ENCODE assay signal across 23 cellular contexts in genomic region chr3:195122261-195122660, GRCh38.
"Had no signal": no experiment of that assay in that cellular context is flagged by ENCODE, and none has a peak within 500 bp of the region (broad histone marks: within the 10 kb centered on the region; RNA-seq: fewer than 3 reads in every experiment).

No MANE protein-coding gene starts in this region.

- H3K36me3 Mint-ChIP-seq: activated naive CD4-positive, alpha-beta T cell treated with anti-CD3 and anti-CD28 coated beads, Interleukin-2, amount 10 ng/mL, durations not matched to agents 7 days and 5 days; activated naive CD4-positive, alpha-beta T cell treated with anti-CD3 and anti-CD28 coated beads, Interleukin-2, amount 50 U/mL, for 72 hours; activated naive CD8-positive, alpha-beta T cell treated with anti-CD3 and anti-CD28 coated beads, Interleukin-2, amount 10 ng/mL, durations not matched to agents 7 days and 5 days; brain had no signal

- ATAC-seq: activated CD4-positive, alpha-beta T cell treated with anti-CD3 and anti-CD28 coated beads for 36 hours; activated CD8-positive, alpha-beta T cell treated with anti-CD3 and anti-CD28 coated beads for 36 hours; activated naive CD4-positive, alpha-beta T cell treated with anti-CD3 and anti-CD28 coated beads, Interleukin-2, amount 50 U/mL, for 72 hours; activated T-cell treated with anti-CD3 and anti-CD28 coated beads, Interleukin-2, amount 50 U/mL, for 4 hours; gastroesophageal sphincter had no signal

- DNase-seq: activated CD4-positive, alpha-beta T cell treated with anti-CD3 and anti-CD28 coated beads for 36 hours; activated CD4-positive, alpha-beta T cell treated with anti-CD3 and anti-CD28 coated beads, Interleukin-2, amount 10 ng/mL, durations not matched to agents 7 days and 5 days; activated CD4-positive, alpha-beta T cell treated with anti-CD3 and anti-CD28 coated beads, Interleukin-2, amount 50 U/mL, for 48 hours; activated CD4-positive, CD25-positive, alpha-beta regulatory T cell; activated CD4-positive, CD25-positive, alpha-beta regulatory T cell treated with anti-CD3 and anti-CD28 coated beads, Interleukin-2, amount 50 U/mL, for 72 hours; activated CD8-positive, alpha-beta memory T cell treated with anti-CD3 and anti-CD28 coated beads for 24 hours; activated CD8-positive, alpha-beta T cell treated with anti-CD3 and anti-CD28 coated beads for 36 hours; activated gamma-delta T cell; activated naive CD4-positive, alpha-beta T cell; activated naive CD4-positive, alpha-beta T cell treated with anti-CD3 and anti-CD28 coated beads, Interleukin-2, amount 10 ng/mL, durations not matched to agents 7 days and 5 days; activated naive CD8-positive, alpha-beta T cell treated with anti-CD3 and anti-CD28 coated beads, Interleukin-2, amount 10 ng/mL, durations not matched to agents 7 days and 5 days; activated T-cell treated with anti-CD3 and anti-CD28 coated beads, Interleukin-2, amount 50 U/mL, for 4 hours; central memory CD4-positive, alpha-beta T cell; cerebellar nuclear complex; colonic mucosa; effector CD8-positive, alpha-beta T cell; esophagus squamous epithelium; foreskin melanocyte; head of caudate nucleus; T-helper 2 cell had no signal

- H3K27me3 Mint-ChIP-seq: activated CD4-positive, alpha-beta T cell treated with anti-CD3 and anti-CD28 coated beads for 36 hours; activated CD4-positive, alpha-beta T cell treated with anti-CD3 and anti-CD28 coated beads, Interleukin-2, amount 10 ng/mL, durations not matched to agents 7 days and 5 days; activated CD8-positive, alpha-beta T cell treated with anti-CD3 and anti-CD28 coated beads for 36 hours; activated naive CD4-positive, alpha-beta T cell treated with anti-CD3 and anti-CD28 coated beads, Interleukin-2, amount 10 ng/mL, durations not matched to agents 7 days and 5 days; activated naive CD8-positive, alpha-beta T cell treated with anti-CD3 and anti-CD28 coated beads, Interleukin-2, amount 10 ng/mL, durations not matched to agents 7 days and 5 days; brain had no signal

- H3K4me1 Mint-ChIP-seq: activated CD4-positive, alpha-beta T cell treated with anti-CD3 and anti-CD28 coated beads for 36 hours had no signal

- H3K27ac Mint-ChIP-seq: activated CD4-positive, alpha-beta T cell treated with anti-CD3 and anti-CD28 coated beads for 36 hours; activated CD4-positive, alpha-beta T cell treated with anti-CD3 and anti-CD28 coated beads, Interleukin-2, amount 10 ng/mL, durations not matched to agents 7 days and 5 days; activated CD8-positive, alpha-beta T cell treated with anti-CD3 and anti-CD28 coated beads for 36 hours; activated naive CD4-positive, alpha-beta T cell treated with anti-CD3 and anti-CD28 coated beads, Interleukin-2, amount 10 ng/mL, durations not matched to agents 7 days and 5 days; activated naive CD8-positive, alpha-beta T cell treated with anti-CD3 and anti-CD28 coated beads, Interleukin-2, amount 10 ng/mL, durations not matched to agents 7 days and 5 days had no signal

- H3K9me3 Mint-ChIP-seq: activated CD4-positive, alpha-beta T cell treated with anti-CD3 and anti-CD28 coated beads, Interleukin-2, amount 10 ng/mL, durations not matched to agents 7 days and 5 days; activated CD8-positive, alpha-beta T cell treated with anti-CD3 and anti-CD28 coated beads for 36 hours; activated naive CD4-positive, alpha-beta T cell treated with anti-CD3 and anti-CD28 coated beads, Interleukin-2, amount 10 ng/mL, durations not matched to agents 7 days and 5 days; activated naive CD4-positive, alpha-beta T cell treated with anti-CD3 and anti-CD28 coated beads, Interleukin-2, amount 50 U/mL, for 72 hours; activated naive CD8-positive, alpha-beta T cell treated with anti-CD3 and anti-CD28 coated beads, Interleukin-2, amount 10 ng/mL, durations not matched to agents 7 days and 5 days; activated T-cell treated with anti-CD3 and anti-CD28 coated beads, Interleukin-2, amount 50 U/mL, for 4 hours; brain had no signal

- H3K4me3 Mint-ChIP-seq: activated CD4-positive, alpha-beta T cell treated with anti-CD3 and anti-CD28 coated beads for 36 hours; activated CD4-positive, alpha-beta T cell treated with anti-CD3 and anti-CD28 coated beads, Interleukin-2, amount 10 ng/mL, durations not matched to agents 7 days and 5 days; activated CD8-positive, alpha-beta T cell treated with anti-CD3 and anti-CD28 coated beads for 36 hours; activated naive CD4-positive, alpha-beta T cell treated with anti-CD3 and anti-CD28 coated beads, Interleukin-2, amount 10 ng/mL, durations not matched to agents 7 days and 5 days; activated naive CD8-positive, alpha-beta T cell treated with anti-CD3 and anti-CD28 coated beads, Interleukin-2, amount 10 ng/mL, durations not matched to agents 7 days and 5 days; activated T-cell treated with anti-CD3 and anti-CD28 coated beads, Interleukin-2, amount 50 U/mL, for 4 hours; brain had no signal
